Comparison of ENCODE assay signal across 9 cellular contexts in genomic region chr11:35009191-35009940, GRCh38.
A peak's percentile ranks its signal among the peaks of the same experiment; 100 is the strongest.
DNase-seq lines count a peak whose midpoint lies in the region; ATAC-seq and TF ChIP-seq lines count a peak whose summit lies in the region.
"Had no signal": no experiment of that assay in that cellular context is flagged by ENCODE, and none has a peak within 500 bp of the region (broad histone marks: within the 10 kb centered on the region; RNA-seq: fewer than 3 reads in every experiment).

No MANE protein-coding gene starts in this region.

- H3K4me3 ChIP-seq in esophagus (ENCODE audit: low read depth in 1 of 2, low read length in 2 of 2) (no peak overlapping the region), psoas muscle (no peak overlapping the region)

- TF ChIP-seq CTCF in psoas muscle (IDR thresholded peaks at IDR 0.05), result no peak

- H3K36me3 ChIP-seq in esophagus (ENCODE audit: control insufficient read depth in 2 of 2, insufficient read depth in 2 of 2, low read length in 1 of 2) (no peaks in the 10 kb centered on the region), psoas muscle (ENCODE audit: insufficient read depth in 1 of 2, low read depth in 1 of 2) (no peaks in the 10 kb centered on the region)

- peaks cover 9% of the 10 kb centered on the region for H3K36me3 Mint-ChIP-seq in stimulated activated effector memory CD8-positive, alpha-beta T cell treated with anti-CD3 and anti-CD28 coated beads, Interleukin-12 subunit alpha, Interleukin-12 subunit beta, amount 100 ng/mL, for 72 hours

- no peak overlapping the region for H3K27ac Mint-ChIP-seq in stimulated activated effector memory CD8-positive, alpha-beta T cell treated with anti-CD3 and anti-CD28 coated beads, Interleukin-12 subunit alpha, Interleukin-12 subunit beta, amount 100 ng/mL, for 72 hours

- ATAC-seq in psoas muscle (peak; percentile 45 to 76 (median 57)), GM21423 (IDR thresholded peaks at IDR 0.05; ENCODE audit: unreplicated experiment) (no peak)
- ATAC-seq in stimulated activated effector memory CD8-positive, alpha-beta T cell treated with anti-CD3 and anti-CD28 coated beads, Interleukin-12 subunit alpha, Interleukin-12 subunit beta, amount 100 ng/mL, for 72 hours, result no peak

- H3K27me3 ChIP-seq in esophagus (ENCODE audit: control insufficient read depth in 1 of 2, insufficient read depth in 2 of 2, low read length in 2 of 2) (no peaks in the 10 kb centered on the region), psoas muscle (ENCODE audit: insufficient read depth in 3 of 3, low read length in 2 of 3) (no peaks in the 10 kb centered on the region)

- 42 to 54% methylated on average over 5 of the region's 5 CpGs for WGBS in esophagus, 2 donors
- 38 to 51% (median 42%) methylated on average over 5 of the region's 5 CpGs for WGBS in psoas muscle, 3 donors

- H3K4me1 Mint-ChIP-seq in stimulated activated effector memory CD8-positive, alpha-beta T cell treated with anti-CD3 and anti-CD28 coated beads, Interleukin-12 subunit alpha, Interleukin-12 subunit beta, amount 100 ng/mL, for 72 hours, result peaks cover 66% of the 10 kb centered on the region

- H3K9me3 ChIP-seq in esophagus (ENCODE audit: control insufficient read depth in 2 of 2, insufficient read depth in 1 of 2, low read depth in 1 of 2, low read length in 1 of 2), result no peaks in the 10 kb centered on the region
- no peaks in the 10 kb centered on the region for H3K9me3 ChIP-seq in psoas muscle

- H3K4me1 ChIP-seq in esophagus (ENCODE audit: control insufficient read depth in 2 of 2, insufficient read depth in 2 of 2, low read length in 1 of 2) (peaks cover 0 to 6% of the 10 kb centered on the region in 2 donors), psoas muscle (peaks cover 22% of the 10 kb centered on the region)

- H3K4me3 Mint-ChIP-seq in stimulated activated effector memory CD8-positive, alpha-beta T cell treated with anti-CD3 and anti-CD28 coated beads, Interleukin-12 subunit alpha, Interleukin-12 subunit beta, amount 100 ng/mL, for 72 hours, result no peak overlapping the region

- DNase-seq in GM04503 (ENCODE audit: low read depth) (peak; percentile 67), NCI-H345 (lab: John Stamatoyannopoulos, UW) (peak; percentile 20), psoas muscle (no peak), NOMO-1 (lab: John Stamatoyannopoulos, UW; ENCODE audit: unreplicated experiment in 2 of 2) (no peak), islet precursor cell (no peak)
- DNase-seq in stimulated activated effector memory CD8-positive, alpha-beta T cell treated with anti-CD3 and anti-CD28 coated beads, Interleukin-12 subunit alpha, Interleukin-12 subunit beta, amount 100 ng/mL, for 72 hours (ENCODE audit: low spot score in 2 of 2), result no peak
- DNase-seq: NCI-H2029 had no signal

- H3K27ac ChIP-seq in esophagus (ENCODE audit: low read depth in 2 of 2, low read length in 1 of 2), result peak overlapping the region; percentile 56 to 65
- H3K27ac ChIP-seq in psoas muscle, result peak overlapping the region; percentile 61

- intact Hi-C loops in psoas muscle (cut with DNase I), result loop anchor here in 1 of 2 donors (10.0 kb wide), 1 partner anchor 375 kb away; no protein-coding TSS in a partner anchor

- H3K9me3 Mint-ChIP-seq in stimulated activated effector memory CD8-positive, alpha-beta T cell treated with anti-CD3 and anti-CD28 coated beads, Interleukin-12 subunit alpha, Interleukin-12 subunit beta, amount 100 ng/mL, for 72 hours, result no peaks in the 10 kb centered on the region

Comparison
In these comparisons a context has a peak if more than half of its experiments do, and no peak if none do; other contexts are left out.
1. DNase-seq: peak in GM04503 (single experiment) and NCI-H345 (single experiment); none in psoas muscle (0 of 2), NOMO-1 (0 of 2), stimulated activated effector memory CD8-positive, alpha-beta T cell treated with anti-CD3 and anti-CD28 coated beads, Interleukin-12 subunit alpha, Interleukin-12 subunit beta, amount 100 ng/mL, for 72 hours (0 of 2) and islet precursor cell (single experiment).
2. ATAC-seq: peak in psoas muscle (4 of 4); none in GM21423 (single experiment) and stimulated activated effector memory CD8-positive, alpha-beta T cell treated with anti-CD3 and anti-CD28 coated beads, Interleukin-12 subunit alpha, Interleukin-12 subunit beta, amount 100 ng/mL, for 72 hours (single experiment).